Comparison of ENCODE assay signal across 22 cellular contexts in genomic region chr9:129553277-129553676, GRCh38.
DNase-seq lines count a peak whose midpoint lies in the region; ATAC-seq, FAIRE-seq and TF ChIP-seq lines count a peak whose summit lies in the region.
"Had no signal": no experiment of that assay in that cellular context is flagged by ENCODE, and none has a peak within 500 bp of the region (broad histone marks: within the 10 kb centered on the region; RNA-seq: fewer than 3 reads in every experiment).

No MANE protein-coding gene starts in this region.

- H3K4me3 ChIP-seq in HepG2 (replicated peaks in 1 of 3; ENCODE audit: insufficient read depth in 1 of 3, low read depth in 2 of 3, low read length in 3 of 3) (no peak overlapping the region), right lobe of liver (no peak overlapping the region), GM23248 (no peak overlapping the region)
- H3K4me3 ChIP-seq: GM12878, SK-N-MC had no signal

- H3K4me1 Mint-ChIP-seq in brain (peaks cover 59% of the 10 kb centered on the region), nephron (peaks cover 50% of the 10 kb centered on the region)
- H3K4me1 Mint-ChIP-seq in effector memory CD8-positive, alpha-beta T cell (ENCODE audit: low read depth in 2 of 2): peaks cover 9 to 10% of the 10 kb centered on the region in 2 donors

- intact Hi-C loops in HepG2 (cut with micrococcal nuclease; ENCODE audit: unreplicated experiment) (no loop called here), right lobe of liver (cut with DNase I) (loop anchor here (10.0 kb wide), 2 partner anchors 48 to 228 kb away; no protein-coding TSS in a partner anchor)

- DNase-seq in HepG2 (ENCODE audit: low spot score) (no peak), right lobe of liver (no peak), GM23248 (no peak), NCI-H524 (lab: John Stamatoyannopoulos, UW) (no peak)
- no peak for DNase-seq in effector memory CD8-positive, alpha-beta T cell
- DNase-seq: BE2C; CD4-positive, alpha-beta memory T cell; GOT3; NCI-H1092 treated with DMSO at 0.1 percent for 48 hours; NCI-H146; NCI-H2029 treated with DMSO at 0.1 percent for 48 hours; NCI-H2171; NK-92 treated with Interleukin-12 subunit alpha and Interleukin-12 subunit beta, amount 100 ng/mL, for 24 hours; Right ventricle myocardium superior had no signal

- H3K9ac ChIP-seq in HepG2 (ENCODE audit: insufficient read depth, low read depth, low read length): no peak overlapping the region
- no peak overlapping the region for H3K9ac ChIP-seq in GM23248

- no peak for TF ChIP-seq EP300 in HepG2 (IDR thresholded peaks at IDR 0.05; ENCODE audit: low read depth in 2 of 2, low read length in 2 of 2)
- TF ChIP-seq EP300 in HepG2 (CRISPR knock-in tag; IDR thresholded peaks at IDR 0.05; ENCODE audit: borderline replicate concordance): no peak

- H3K79me2 ChIP-seq in HepG2 (ENCODE audit: insufficient read depth, low read length): no peaks in the 10 kb centered on the region
- H3K79me2 ChIP-seq in GM23248 (ENCODE audit: insufficient read depth): no peaks in the 10 kb centered on the region

- H3K4me1 ChIP-seq in HepG2 (ENCODE audit: insufficient read depth, low read length) (peaks cover 89% of the 10 kb centered on the region), right lobe of liver (peaks cover 0 to 45% (median 12%) of the 10 kb centered on the region in 4 donors), GM23248 (ENCODE audit: insufficient read depth) (peaks cover 12% of the 10 kb centered on the region)

- no peaks in the 10 kb centered on the region for H3K36me3 ChIP-seq in HepG2 (replicated peaks in 1 of 2; ENCODE audit: control insufficient read depth in 1 of 2, insufficient read depth in 2 of 2, low read length in 2 of 2)
- H3K36me3 ChIP-seq in right lobe of liver: no peaks in the 10 kb centered on the region
- no peaks in the 10 kb centered on the region for H3K36me3 ChIP-seq in GM23248 (ENCODE audit: low read depth)
- H3K36me3 ChIP-seq: BE2C had no signal

- peak; percentile 28; the same call in 1 of the 2 replicates for TF ChIP-seq CTCF in HepG2 (CRISPR knock-in tag; IDR thresholded peaks at IDR 0.05)
- no peak for TF ChIP-seq CTCF in right lobe of liver (IDR thresholded peaks at IDR 0.05)
- TF ChIP-seq CTCF in brain (conservative IDR thresholded peaks at IDR 0.05): no peak
- no peak for TF ChIP-seq CTCF in nephron (IDR thresholded peaks at IDR 0.05; ENCODE audit: unreplicated experiment in 3 of 3)

- WGBS in HepG2 (ENCODE audit: low lambda C conversion rate): 61% methylated on average over 5 of the region's 5 CpGs
- 67% methylated on average over 5 of the region's 5 CpGs for WGBS in right lobe of liver (ENCODE audit: insufficient coverage, low coverage, low lambda C conversion rate, missing lambda C conversion rate)
- 77 to 78% methylated on average over 5 of the region's 5 CpGs for WGBS in GM23248 (ENCODE audit: low coverage in 1 of 2, low lambda C conversion rate in 2 of 2, missing lambda C conversion rate in 2 of 2), 2 experiments

- no peaks in the 10 kb centered on the region for H3K36me3 Mint-ChIP-seq in brain
- no peaks in the 10 kb centered on the region for H3K36me3 Mint-ChIP-seq in nephron (ENCODE audit: low read depth)
- peaks cover 2% of the 10 kb centered on the region for H3K36me3 Mint-ChIP-seq in effector memory CD8-positive, alpha-beta T cell (ENCODE audit: insufficient read depth)
- H3K36me3 Mint-ChIP-seq: CD4-positive, alpha-beta memory T cell had no signal

- H3K4me3 Mint-ChIP-seq in brain (no peak overlapping the region), nephron (peak overlapping the region in 1 of 3 experiments; percentile 26)
- H3K4me3 Mint-ChIP-seq in effector memory CD8-positive, alpha-beta T cell: no peak overlapping the region
- H3K4me3 Mint-ChIP-seq: CD4-positive, alpha-beta memory T cell had no signal

- no TSS peak for BruUV-seq in HepG2 (replicated peaks; lab: Mats Ljungman, UMichigan)

- no peak overlapping the region for H2AFZ ChIP-seq in HepG2 (ENCODE audit: low read length)
- no peak overlapping the region for H2AFZ ChIP-seq in GM23248

- H4K20me1 ChIP-seq in HepG2 (ENCODE audit: insufficient read depth, low read length) (no peaks in the 10 kb centered on the region), GM23248 (ENCODE audit: insufficient read depth) (no peaks in the 10 kb centered on the region)

- no peak for FAIRE-seq in HepG2 (lab: Jason Lieb, UNC)
- FAIRE-seq: GM12878, GM19239, RCC 7860 had no signal

- CTCF ChIA-PET in HepG2 (lab: Yijun Ruan, JAX; ENCODE audit: low intra/inter-chr PET ratio, low total read pairs): no interaction called here

- H3K9me3 ChIP-seq in HepG2 (ENCODE audit: low read length) (no peaks in the 10 kb centered on the region), right lobe of liver (no peaks in the 10 kb centered on the region), GM23248 (ENCODE audit: low read depth) (no peaks in the 10 kb centered on the region)
- H3K9me3 ChIP-seq: BE2C had no signal

- in situ Hi-C loops in HepG2 (cut with HindIII; ENCODE audit: extremely low pct_ligation_motif_present, low pct_unique_long_range_greater_than_20kb) (no loop called here), GM23248 (cut with MboI) (no loop called here)

- H3K27me3 ChIP-seq in HepG2 (ENCODE audit: control insufficient read depth in 1 of 2, insufficient read depth in 2 of 2, low read length in 2 of 2): no peaks in the 10 kb centered on the region
- no peaks in the 10 kb centered on the region for H3K27me3 ChIP-seq in right lobe of liver
- H3K27me3 ChIP-seq in GM23248 (replicated peaks; ENCODE audit: insufficient read depth): no peaks in the 10 kb centered on the region
- H3K27me3 ChIP-seq: BE2C had no signal

- H3K27ac ChIP-seq in HepG2 (ENCODE audit: extremely low read length, insufficient read depth, low read length): no peak overlapping the region
- no peak overlapping the region for H3K27ac ChIP-seq in right lobe of liver
- no peak overlapping the region for H3K27ac ChIP-seq in GM23248
- H3K27ac ChIP-seq: HL-60, SK-N-MC had no signal

- H3K9me3 Mint-ChIP-seq in brain (no peaks in the 10 kb centered on the region), nephron (no peaks in the 10 kb centered on the region)
- H3K9me3 Mint-ChIP-seq in effector memory CD8-positive, alpha-beta T cell: no peaks in the 10 kb centered on the region
- H3K9me3 Mint-ChIP-seq: CD4-positive, alpha-beta memory T cell had no signal

- no peak for TF ChIP-seq RAD21 in HepG2 (CRISPR knock-in tag; IDR thresholded peaks at IDR 0.05)

- H3F3A ChIP-seq in GM23248 (ENCODE audit: insufficient read depth): peaks cover 25% of the 10 kb centered on the region

- no peaks in the 10 kb centered on the region for H3K9me2 ChIP-seq in GM23248 (ENCODE audit: insufficient read depth)

- TF ChIP-seq POLR2A in HepG2 (IDR thresholded peaks at IDR 0.05; ENCODE audit: insufficient read depth in 1 of 2, low read depth in 2 of 2, low read length in 2 of 2): no peak
- no peak for TF ChIP-seq POLR2A in right lobe of liver (IDR thresholded peaks at IDR 0.05)

- H3K27me3 Mint-ChIP-seq in brain (peaks cover 12% of the 10 kb centered on the region), nephron (ENCODE audit: low read depth) (peaks cover 5% of the 10 kb centered on the region)
- peaks cover 34 to 51% of the 10 kb centered on the region in 2 donors for H3K27me3 Mint-ChIP-seq in effector memory CD8-positive, alpha-beta T cell

- H3K4me2 ChIP-seq in HepG2 (ENCODE audit: low read depth, low read length) (no peak overlapping the region), GM23248 (ENCODE audit: unreplicated experiment) (no peak overlapping the region)

- POLR2A ChIA-PET in HepG2 (lab: Yijun Ruan, JAX): interaction anchor here (0.5 to 1.3 kb wide), 4 partner anchors 17 to 230 kb away, joined by 3 to 4 read pairs (median 4); no protein-coding TSS in a partner anchor

- H3K27ac Mint-ChIP-seq in brain (peak overlapping the region in 3 of 5 experiments; percentile 26 to 84 (median 74)), nephron (peak overlapping the region; percentile 79 to 97 (median 80))
- no peak overlapping the region for H3K27ac Mint-ChIP-seq in effector memory CD8-positive, alpha-beta T cell
- H3K27ac Mint-ChIP-seq: CD4-positive, alpha-beta memory T cell had no signal

- ATAC-seq in HepG2 (no peak), right lobe of liver (no peak), HG03565 (IDR thresholded peaks at IDR 0.05; ENCODE audit: unreplicated experiment) (no peak)
- ATAC-seq in effector memory CD8-positive, alpha-beta T cell (replicated peaks): no peak
- ATAC-seq: GM12878 had no signal

TF ChIP-seq in HepG2, 621 proteins besides CTCF, POLR2A, EP300 and RAD21:
- TF ChIP-seq SALL1 (CRISPR knock-in tag; IDR thresholded peaks at IDR 0.05): 0 out of 2 replicates have a peak, but pooled peaks have one; percentile 21
- TF ChIP-seq TOPORS (CRISPR knock-in tag; IDR thresholded peaks at IDR 0.05): no peak
- TF ChIP-seq ZBTB26 (CRISPR knock-in tag; IDR thresholded peaks at IDR 0.05; ENCODE audit: borderline replicate concordance): no peak
- TF ChIP-seq ZBTB38 (CRISPR knock-in tag; IDR thresholded peaks at IDR 0.05): peak; percentile 35; the same call in 1 of the 2 replicates
- 0 out of 2 replicates have a peak, but pooled peaks have one; percentile 37 for TF ChIP-seq ZBTB7A (CRISPR knock-in tag; IDR thresholded peaks at IDR 0.05)
- TF ChIP-seq LCORL (IDR thresholded peaks at IDR 0.05): no peak
- TF ChIP-seq LCORL (CRISPR knock-in tag; IDR thresholded peaks at IDR 0.05): no peak
- peak; percentile 12; the same call in 1 of the 2 replicates for TF ChIP-seq STAG1 (CRISPR knock-in tag; IDR thresholded peaks at IDR 0.05)

Comparison
In these comparisons a context has a peak if more than half of its experiments do, and no peak if none do; other contexts are left out.
1. H3K27ac Mint-ChIP-seq: peak in brain (3 of 5) and nephron (3 of 3); none in effector memory CD8-positive, alpha-beta T cell (0 of 2).